In the genomic region with DNA sequence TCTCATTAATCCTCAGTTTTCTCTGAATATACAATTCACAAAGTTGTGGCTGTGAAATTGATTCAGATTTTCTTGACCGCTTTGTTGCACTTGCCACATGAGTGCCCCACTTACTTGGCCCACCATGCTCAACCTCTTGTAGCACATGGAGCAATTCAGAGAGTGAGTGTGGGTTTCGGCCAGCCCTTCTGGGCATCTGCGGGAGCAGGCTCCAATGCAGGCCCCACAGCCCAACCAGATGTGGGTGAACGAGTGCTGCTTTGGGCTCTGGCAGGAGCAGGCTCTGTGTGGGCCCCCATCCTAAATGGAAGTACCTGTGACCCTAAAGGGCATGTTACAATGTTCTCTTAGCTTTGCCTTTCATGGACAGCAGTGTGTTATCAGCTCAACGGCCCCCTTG, we compare ENCODE assay signal across 8 cellular contexts.
"Had no signal": no experiment of that assay in that cellular context is flagged by ENCODE, and none has a peak within 500 bp of the region (broad histone marks: within the 10 kb centered on the region; RNA-seq: fewer than 3 reads in every experiment).

No MANE protein-coding gene starts in this region.

- FAIRE-seq: G401.6, GM12878, GM12891, GM12892, GM18507, GM19239 had no signal

- H3K4me3 ChIP-seq: GM12878 had no signal

- ATAC-seq: GM12878 had no signal

- DNase-seq: GDM1, GF-D8 had no signal
